ENCODE assay signal across 1 cellular context in genomic region chr10:100006241-100006886, GRCh38.
TF ChIP-seq lines count a peak whose summit lies in the region.

No MANE protein-coding gene starts in this region.

TF ChIP-seq in SK-N-SH, 30 proteins besides CTCF, POLR2A, EP300 and RAD21 (continued from another document):
- TF ChIP-seq IRF3 (IDR thresholded peaks at IDR 0.05; ENCODE audit: low read depth, low read length) (no peak), GATA2 (CRISPR knock-in tag; IDR thresholded peaks at IDR 0.05) (no peak), TCF12 (IDR thresholded peaks at IDR 0.05) (peak; percentile 93), CHD2 (IDR thresholded peaks at IDR 0.05; ENCODE audit: low read length, partially characterized antibody) (no peak), SIN3A (IDR thresholded peaks at IDR 0.05; ENCODE audit: borderline replicate concordance, low read depth, low read length) (peak; percentile 75; the same call in 1 of the 2 replicates), TEAD4 (IDR thresholded peaks at IDR 0.05; ENCODE audit: borderline replicate concordance, insufficient read depth) (peak; percentile 71), TAF1 (IDR thresholded peaks at IDR 0.05; ENCODE audit: borderline replicate concordance, low read depth, low read length) (peak; percentile 36; the same call in 1 of the 2 replicates), FOSL2 (IDR thresholded peaks at IDR 0.05; ENCODE audit: borderline replicate concordance, low read depth) (peak; percentile 96), JUND (IDR thresholded peaks at IDR 0.05) (peak; percentile 96), RCOR1 (IDR thresholded peaks at IDR 0.05; ENCODE audit: low read length) (no peak), NRF1 (IDR thresholded peaks at IDR 0.05; ENCODE audit: low read depth, low read length) (no peak), FOXJ3 (CRISPR knock-in tag; IDR thresholded peaks at IDR 0.05) (no peak), RFX5 (IDR thresholded peaks at IDR 0.05; ENCODE audit: low read length) (no peak), NFIC (IDR thresholded peaks at IDR 0.05; ENCODE audit: borderline replicate concordance) (peak; percentile 77), YY1 (IDR thresholded peaks at IDR 0.05; ENCODE audit: low read depth) (no peak), GABPA (IDR thresholded peaks at IDR 0.05; ENCODE audit: low read depth) (peak; percentile 30; the same call in 1 of the 2 replicates), FOXM1 (IDR thresholded peaks at IDR 0.05; ENCODE audit: low read depth) (peak; percentile 78), ZBTB33 (IDR thresholded peaks at IDR 0.05; ENCODE audit: borderline replicate concordance, low read depth) (no peak), SMC3 (IDR thresholded peaks at IDR 0.05; ENCODE audit: low read depth, low read length) (no peak), MXI1 (IDR thresholded peaks at IDR 0.05; ENCODE audit: low read depth, low read length) (no peak), RXRA (IDR thresholded peaks at IDR 0.05; ENCODE audit: borderline replicate concordance, low read depth) (peak; percentile 85; the same call in 1 of the 2 replicates), POLR2AphosphoS5 (IDR thresholded peaks at IDR 0.05; ENCODE audit: low read depth, low read length) (peak; percentile 73), MEF2A (IDR thresholded peaks at IDR 0.05; ENCODE audit: borderline replicate concordance, low read depth) (peak; percentile 69; the same call in 1 of the 2 replicates), EZH2phosphoT487 (IDR thresholded peaks at IDR 0.05; ENCODE audit: borderline replicate concordance, low read depth) (no peak)
- TF ChIP-seq, protein P1, sequence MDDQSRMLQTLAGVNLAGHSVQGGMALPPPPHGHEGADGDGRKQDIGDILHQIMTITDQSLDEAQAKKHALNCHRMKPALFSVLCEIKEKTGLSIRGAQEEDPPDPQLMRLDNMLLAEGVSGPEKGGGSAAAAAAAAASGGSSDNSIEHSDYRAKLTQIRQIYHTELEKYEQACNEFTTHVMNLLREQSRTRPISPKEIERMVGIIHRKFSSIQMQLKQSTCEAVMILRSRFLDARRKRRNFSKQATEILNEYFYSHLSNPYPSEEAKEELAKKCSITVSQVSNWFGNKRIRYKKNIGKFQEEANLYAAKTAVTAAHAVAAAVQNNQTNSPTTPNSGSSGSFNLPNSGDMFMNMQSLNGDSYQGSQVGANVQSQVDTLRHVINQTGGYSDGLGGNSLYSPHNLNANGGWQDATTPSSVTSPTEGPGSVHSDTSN (IDR thresholded peaks at IDR 0.05): peak; percentile 89
- TF ChIP-seq, protein P2, sequence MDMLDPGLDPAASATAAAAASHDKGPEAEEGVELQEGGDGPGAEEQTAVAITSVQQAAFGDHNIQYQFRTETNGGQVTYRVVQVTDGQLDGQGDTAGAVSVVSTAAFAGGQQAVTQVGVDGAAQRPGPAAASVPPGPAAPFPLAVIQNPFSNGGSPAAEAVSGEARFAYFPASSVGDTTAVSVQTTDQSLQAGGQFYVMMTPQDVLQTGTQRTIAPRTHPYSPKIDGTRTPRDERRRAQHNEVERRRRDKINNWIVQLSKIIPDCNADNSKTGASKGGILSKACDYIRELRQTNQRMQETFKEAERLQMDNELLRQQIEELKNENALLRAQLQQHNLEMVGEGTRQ (IDR thresholded peaks at IDR 0.05; ENCODE audit: borderline replicate concordance, low read depth, low read length): no peak
